12 cellular contexts compared by ENCODE assay signal in the genomic region with DNA sequence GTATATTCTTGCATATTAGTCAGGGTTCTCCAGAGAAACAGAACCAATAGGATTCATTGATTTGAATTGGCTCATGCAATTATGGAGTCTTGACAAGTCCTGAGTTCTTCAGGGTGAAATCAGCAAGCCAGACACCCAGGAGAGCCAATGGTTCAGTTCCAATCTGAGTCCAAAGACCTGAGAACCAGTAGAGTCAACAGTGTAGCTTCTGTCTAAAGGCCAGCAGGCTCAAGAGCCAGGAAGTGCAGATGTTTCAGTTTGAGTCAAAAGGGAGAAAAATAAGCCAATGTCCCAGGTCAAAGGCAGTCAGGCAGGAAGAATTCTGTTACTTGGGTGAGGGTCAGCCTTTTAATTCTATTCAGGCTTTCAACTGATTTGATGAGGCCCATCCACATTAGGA. TPM values are rescaled to one million over a fixed set of nuclear protein-coding genes. Genes with fewer than 3 reads are reported as not detected.
DNase-seq lines count a peak whose midpoint lies in the region; ATAC-seq and TF ChIP-seq lines count a peak whose summit lies in the region.
"Had no signal": no experiment of that assay in that cellular context is flagged by ENCODE, and none has a peak within 500 bp of the region (broad histone marks: within the 10 kb centered on the region; RNA-seq: fewer than 3 reads in every experiment).

No MANE protein-coding gene starts in this region.

- peaks cover 0 to 5% (median 2%) of the 10 kb centered on the region in 6 donors for H3K9me3 Mint-ChIP-seq in immature natural killer cell

- H3K27ac Mint-ChIP-seq in immature natural killer cell, result no peak overlapping the region
- H3K27ac Mint-ChIP-seq: H9 had no signal

- no peak overlapping the region for H3K4me3 Mint-ChIP-seq in immature natural killer cell
- H3K4me3 Mint-ChIP-seq: H9 had no signal

- H3K4me3 ChIP-seq in GM12864 (ENCODE audit: low read depth, low read length), result no peak overlapping the region

- DNase-seq in GM12864 (ENCODE audit: low read depth) (peak; percentile 36), SHP77 treated with DMSO at 0.1 percent for 48 hours (lab: John Stamatoyannopoulos, UW) (no peak), immature natural killer cell (no peak), nucleus accumbens (lab: John Stamatoyannopoulos, UW) (no peak)
- no peak for DNase-seq in stimulated activated naive CD4-positive, alpha-beta T cell (lab: John Stamatoyannopoulos, UW)
- DNase-seq: activated T-cell treated with anti-CD3 and anti-CD28 coated beads, Interleukin-2, amount 50 U/mL, for 48 hours; H9; midbrain had no signal

- ATAC-seq in GM19043 (IDR thresholded peaks at IDR 0.05; ENCODE audit: low read depth, unreplicated experiment) (peak; percentile 83), GM21737 (IDR thresholded peaks at IDR 0.05; ENCODE audit: unreplicated experiment) (peak; percentile 90), HG03354 (IDR thresholded peaks at IDR 0.05; ENCODE audit: poor library complexity, severe bottlenecking, unreplicated experiment) (peak; percentile 70)

- no peaks in the 10 kb centered on the region for H3K4me1 Mint-ChIP-seq in immature natural killer cell
- H3K4me1 Mint-ChIP-seq: H9 had no signal

- no peaks in the 10 kb centered on the region for H3K27me3 Mint-ChIP-seq in immature natural killer cell (ENCODE audit: low read depth in 3 of 3)

- no peak for TF ChIP-seq CTCF in GM12864 (IDR thresholded peaks at IDR 0.05; ENCODE audit: low read depth, low read length, missing control alignments)

- H3K36me3 Mint-ChIP-seq in immature natural killer cell, result peaks cover 0 to 15% (median 0%) of the 10 kb centered on the region in 3 donors

RNA-seq across cellular contexts. Expression of gene ANKRD34B, which starts 37.8 kb away (rescaled TPM):
- not detected for polyA plus RNA-seq in immature natural killer cell
- polyA plus RNA-seq: urinary bladder had no signal

RNA-seq across cellular contexts. Expression of gene MSH3, which starts 46.6 kb away (rescaled TPM):
- 10 to 100 TPM in 2 of 3 donors, 1 to 10 TPM in 1; 5.6 to 13.7 (median 10.3) TPM for polyA plus RNA-seq in immature natural killer cell

RNA-seq across cellular contexts. Expression of gene DHFR, which starts 47.0 kb away (rescaled TPM):
- 1 to 10 TPM; 3.2 to 5.9 (median 3.3) TPM for polyA plus RNA-seq in immature natural killer cell
